13 cellular contexts compared by ENCODE assay signal in the genomic region with DNA sequence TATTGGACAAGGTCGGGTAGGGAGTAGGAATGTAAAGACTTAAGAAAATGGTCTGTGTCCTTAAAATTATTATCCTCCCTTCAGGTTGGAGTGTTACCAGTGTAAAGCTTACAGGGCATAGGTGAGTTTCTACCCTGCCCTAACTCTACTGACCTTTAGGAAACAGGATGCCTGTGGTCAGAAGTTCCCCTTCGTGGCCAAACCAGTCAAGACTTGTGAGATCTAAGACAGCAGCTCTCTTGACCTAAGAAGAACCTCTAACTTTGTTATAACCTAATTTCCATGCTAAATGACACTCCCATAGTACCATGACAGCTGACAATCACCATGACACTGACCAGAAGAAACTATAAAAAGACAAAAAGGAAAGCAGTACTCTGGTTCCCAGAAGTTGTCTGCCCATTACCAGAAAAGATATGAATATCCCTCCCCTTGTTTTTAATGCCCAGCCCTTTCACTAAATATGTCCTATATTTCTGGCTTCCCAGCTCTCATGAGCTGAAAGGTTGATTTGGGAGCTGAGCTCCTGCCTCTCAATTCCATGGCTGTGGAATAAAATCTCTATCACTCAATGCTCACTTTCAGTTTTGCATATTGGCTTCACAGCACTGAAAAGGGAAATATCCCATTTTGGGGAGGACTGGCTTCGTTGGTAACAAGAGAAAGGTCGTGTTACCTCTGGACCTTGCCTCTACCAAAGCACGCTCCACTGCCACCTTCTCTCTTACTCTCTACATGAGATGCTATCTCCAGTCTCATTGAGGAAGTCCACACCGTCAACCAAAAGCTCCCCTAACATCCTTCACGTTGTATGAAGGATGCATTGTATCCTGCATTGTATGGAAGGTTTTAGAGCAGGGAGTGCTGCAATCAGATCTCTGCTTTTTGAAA.
A peak's percentile ranks its signal among the peaks of the same experiment; 100 is the strongest.
DNase-seq lines count a peak whose midpoint lies in the region; ATAC-seq and TF ChIP-seq lines count a peak whose summit lies in the region.
"Had no signal": no experiment of that assay in that cellular context is flagged by ENCODE, and none has a peak within 500 bp of the region (broad histone marks: within the 10 kb centered on the region; RNA-seq: fewer than 3 reads in every experiment).

No MANE protein-coding gene starts in this region.

- no peak for TF ChIP-seq CTCF in endothelial cell (IDR thresholded peaks at IDR 0.05; ENCODE audit: unreplicated experiment)
- no peak for TF ChIP-seq CTCF in mammary epithelial cell (conservative IDR thresholded peaks at IDR 0.05 in 1 of 2, IDR thresholded peaks at IDR 0.05 in 1 of 2; ENCODE audit: extremely low read depth in 1 of 2, insufficient read depth in 1 of 2, low read depth in 1 of 2, low read length in 2 of 2)

- H3K27ac ChIP-seq in substantia nigra (ENCODE audit: low read depth, low read length, poor library complexity, severe bottlenecking) (no peak overlapping the region), mammary epithelial cell (ENCODE audit: insufficient read depth, low read depth, low read length) (no peak overlapping the region)
- H3K27ac ChIP-seq: upper lobe of right lung had no signal

- peaks cover 2% of the 10 kb centered on the region for H3K27me3 Mint-ChIP-seq in endothelial cell (ENCODE audit: unreplicated experiment)

- no peaks in the 10 kb centered on the region for H3K79me2 ChIP-seq in mammary epithelial cell (ENCODE audit: insufficient read depth, low read length)

- H3K36me3 ChIP-seq in mammary epithelial cell (ENCODE audit: insufficient read depth, low read length) = no peaks in the 10 kb centered on the region
- H3K36me3 ChIP-seq: upper lobe of right lung had no signal

- no peak overlapping the region for H3K4me2 ChIP-seq in mammary epithelial cell (ENCODE audit: insufficient read depth, low read depth, low read length)

- H3K36me3 Mint-ChIP-seq in endothelial cell (ENCODE audit: low read depth, unreplicated experiment) = no peaks in the 10 kb centered on the region

- DNase-seq in endothelial cell (ENCODE audit: low spot score) (no peak), substantia nigra (lab: John Stamatoyannopoulos, UW) (no peak), mammary epithelial cell (no peak)
- no peak for DNase-seq in activated T-cell treated with anti-CD3 and anti-CD28 coated beads, Interleukin-2, amount 50 U/mL, for 48 hours
- no peak for DNase-seq in activated CD8-positive, alpha-beta memory T cell treated with anti-CD3 and anti-CD28 coated beads, Interleukin-2, amount 50 U/mL, for 4 hours
- DNase-seq: activated naive CD4-positive, alpha-beta T cell treated with Interleukin-2 at 50 U/mL for 16 hours; cortex of kidney; NCI-H187; upper lobe of right lung had no signal

- H4K20me1 ChIP-seq in mammary epithelial cell (ENCODE audit: insufficient read depth, low read length) = no peaks in the 10 kb centered on the region

- no peak overlapping the region for H3K4me3 Mint-ChIP-seq in endothelial cell (ENCODE audit: unreplicated experiment)

- CTCF ChIA-PET in mammary epithelial cell (lab: Charles Lee; ENCODE audit: low non-redundant PET) = no interaction called here

- H3K27ac Mint-ChIP-seq in endothelial cell (ENCODE audit: unreplicated experiment) = peak overlapping the region; percentile 48

- H2AFZ ChIP-seq in mammary epithelial cell (ENCODE audit: low read depth, low read length) = no peak overlapping the region

- H3K4me1 Mint-ChIP-seq in endothelial cell (ENCODE audit: unreplicated experiment) = peaks cover 17% of the 10 kb centered on the region

- H3K4me1 ChIP-seq in mammary epithelial cell (ENCODE audit: insufficient read depth, low read length) = no peaks in the 10 kb centered on the region

- H3K9me3 Mint-ChIP-seq in endothelial cell (ENCODE audit: unreplicated experiment) = no peaks in the 10 kb centered on the region

- H3K9me3 ChIP-seq in mammary epithelial cell (replicated peaks; ENCODE audit: insufficient read depth, low read length) = no peaks in the 10 kb centered on the region
- H3K9me3 ChIP-seq: upper lobe of right lung had no signal

- no peak overlapping the region for H3K9ac ChIP-seq in mammary epithelial cell (ENCODE audit: insufficient read depth, low read length)

- H3K4me3 ChIP-seq in mammary epithelial cell (replicated peaks in 1 of 3; ENCODE audit: insufficient read depth in 1 of 3, low read depth in 2 of 3, low read length in 3 of 3) = no peak overlapping the region
- H3K4me3 ChIP-seq: lung, upper lobe of right lung had no signal

- WGBS in mammary epithelial cell (ENCODE audit: low coverage, missing lambda C conversion rate) = 43% methylated on average over 7 of the region's 7 CpGs

- H3K27me3 ChIP-seq in mammary epithelial cell (ENCODE audit: insufficient read depth, low read length) = no peaks in the 10 kb centered on the region
- H3K27me3 ChIP-seq: upper lobe of right lung had no signal

- dilution Hi-C loops in mammary epithelial cell (cut with HindIII; ENCODE audit: low sequenced_read_pairs) = no loop called here

- intact Hi-C loops in mammary epithelial cell (cut with micrococcal nuclease) = loop anchor here (10.0 kb wide), 1 partner anchor 178 kb away; no protein-coding TSS in a partner anchor

- peak; percentile 96 for ATAC-seq in GM18861 (IDR thresholded peaks at IDR 0.05; ENCODE audit: unreplicated experiment)
- ATAC-seq in GM21526 (IDR thresholded peaks at IDR 0.05; ENCODE audit: low FRiP score, unreplicated experiment) = peak; percentile 83
- ATAC-seq in HG03066 (IDR thresholded peaks at IDR 0.05; ENCODE audit: low read depth, unreplicated experiment) = peak; percentile 84
- ATAC-seq: upper lobe of right lung had no signal

- in situ Hi-C loops in mammary epithelial cell (cut with MboI; ENCODE audit: low sequenced_read_pairs in 2 of 2) = no loop called here

- BruUV-seq in mammary epithelial cell (replicated peaks; lab: Mats Ljungman, UMichigan) = no TSS peak
